Comparison of ENCODE assay signal across 20 cellular contexts in genomic region chr12:28987538-28988383, GRCh38.
A peak's percentile ranks its signal among the peaks of the same experiment; 100 is the strongest.
DNase-seq lines count a peak whose midpoint lies in the region; ATAC-seq, FAIRE-seq and TF ChIP-seq lines count a peak whose summit lies in the region.
"Had no signal": no experiment of that assay in that cellular context is flagged by ENCODE, and none has a peak within 500 bp of the region (broad histone marks: within the 10 kb centered on the region; RNA-seq: fewer than 3 reads in every experiment).

No MANE protein-coding gene starts in this region.

- CTCF ChIA-PET in PC-3 (lab: Charles Lee) = interaction anchor here (0.6 kb wide), 2 partner anchors 33 to 1018 kb away, joined by 3 to 4 read pairs; no protein-coding TSS in a partner anchor

- TF ChIP-seq RAD21 in liver (IDR thresholded peaks at IDR 0.05) = no peak

- TF ChIP-seq CTCF in PC-3 (conservative IDR thresholded peaks at IDR 0.05; ENCODE audit: low read depth, low read length) = no peak
- TF ChIP-seq CTCF in choroid plexus epithelial cell (conservative IDR thresholded peaks at IDR 0.05; ENCODE audit: low read depth, low read length) = no peak
- no peak for TF ChIP-seq CTCF in liver (IDR thresholded peaks at IDR 0.05; ENCODE audit: low read depth, low read length, missing input control)
- no peak for TF ChIP-seq CTCF in dorsolateral prefrontal cortex (IDR thresholded peaks at IDR 0.05 in 54 of 56, conservative IDR thresholded peaks at IDR 0.05 in 2 of 56; ENCODE audit: low read depth in 1 of 56, partially characterized antibody in 56 of 56)

- H3K9me3 ChIP-seq in PC-3 (ENCODE audit: low read length) (no peaks in the 10 kb centered on the region), liver (ENCODE audit: control insufficient read depth in 4 of 4, low read length in 3 of 4) (no peaks in the 10 kb centered on the region), small intestine (ENCODE audit: control insufficient read depth, low read depth) (no peaks in the 10 kb centered on the region)
- H3K9me3 ChIP-seq: SJSA1 had no signal

- no peak overlapping the region for H3K4me2 ChIP-seq in PC-3 (ENCODE audit: low read length)

- H3K27ac ChIP-seq in PC-3 (ENCODE audit: low read length) (0 out of 2 replicates have a peak overlapping the region, but pooled peaks have one; percentile 1), liver (ENCODE audit: low read depth in 1 of 2, low read length in 2 of 2) (no peak overlapping the region), small intestine (ENCODE audit: low read depth in 1 of 2, low read length in 1 of 2) (no peak overlapping the region), dorsolateral prefrontal cortex (no peak overlapping the region)
- H3K27ac ChIP-seq: SJSA1 had no signal

- peak overlapping the region; percentile 1; the same call in 1 of the 2 replicates for H2AFZ ChIP-seq in PC-3 (ENCODE audit: low read length)

- no peaks in the 10 kb centered on the region for H3K9me2 ChIP-seq in PC-3 (replicated peaks; ENCODE audit: low read length)

- H3K9ac ChIP-seq in PC-3 (ENCODE audit: low read length) (no peak overlapping the region), liver (ENCODE audit: low read depth in 1 of 2, low read length in 2 of 2) (no peak overlapping the region)

- H3K4me3 ChIP-seq in PC-3 (ENCODE audit: low read length) (no peak overlapping the region), choroid plexus epithelial cell (ENCODE audit: low read depth, low read length) (no peak overlapping the region), liver (ENCODE audit: low read depth in 1 of 3, low read length in 3 of 3) (no peak overlapping the region), small intestine (ENCODE audit: low read depth in 1 of 2, low read length in 2 of 2) (no peak overlapping the region), dorsolateral prefrontal cortex (no peak overlapping the region)
- H3K4me3 ChIP-seq: SJSA1 had no signal

- H3K36me3 ChIP-seq in PC-3 (ENCODE audit: low read depth, low read length) = no peaks in the 10 kb centered on the region
- no peaks in the 10 kb centered on the region for H3K36me3 ChIP-seq in liver (ENCODE audit: control insufficient read depth in 4 of 4, insufficient read depth in 3 of 4, low read depth in 1 of 4, low read length in 3 of 4)
- H3K36me3 ChIP-seq in small intestine (ENCODE audit: control insufficient read depth in 2 of 2, insufficient read depth in 2 of 2, low read length in 2 of 2) = no peaks in the 10 kb centered on the region
- H3K36me3 ChIP-seq: SJSA1 had no signal

- H3K27me3 ChIP-seq in PC-3 (ENCODE audit: low read length) (no peaks in the 10 kb centered on the region), liver (ENCODE audit: control insufficient read depth in 4 of 4, insufficient read depth in 4 of 4, low read length in 3 of 4) (no peaks in the 10 kb centered on the region), small intestine (ENCODE audit: control insufficient read depth in 2 of 2, insufficient read depth in 2 of 2, low read length in 2 of 2) (no peaks in the 10 kb centered on the region), dorsolateral prefrontal cortex (no peaks in the 10 kb centered on the region)
- H3K27me3 ChIP-seq: SJSA1 had no signal

- FAIRE-seq in small intestine (lab: Jason Lieb, UNC) = no peak
- FAIRE-seq: GM12892, H54, HTR-8/SVneo had no signal

- intact Hi-C loops in PC-3 (cut with micrococcal nuclease) (no loop called here), dorsolateral prefrontal cortex (cut with DNase I) (no loop called here)

- POLR2A ChIA-PET in PC-3 (lab: Charles Lee; ENCODE audit: unreplicated experiment) = no interaction called here

- H3F3A ChIP-seq in PC-3 (ENCODE audit: low read length, unreplicated experiment) = no peaks in the 10 kb centered on the region

- ATAC-seq in PC-3 = peak; percentile 52
- ATAC-seq in GM21825 (IDR thresholded peaks at IDR 0.05; ENCODE audit: unreplicated experiment) = no peak
- ATAC-seq in HG03159 (IDR thresholded peaks at IDR 0.05; ENCODE audit: unreplicated experiment) = no peak

- DNase-seq in PC-3 (peak; percentile 53), choroid plexus epithelial cell (ENCODE audit: low read depth) (peak; percentile 13), small intestine (peak; percentile 9), dorsolateral prefrontal cortex (no peak)
- DNase-seq: ACHN; AML-193; COR-L47; DMS153; NCI-H1105; NCI-H1694 treated with DMSO at 0.1 percent for 48 hours; NCI-H446; NK-92 treated with Interleukin-12 subunit alpha and Interleukin-12 subunit beta, amount 100 ng/mL, for 24 hours; RPMI8226 had no signal

- no peaks in the 10 kb centered on the region for H4K20me1 ChIP-seq in PC-3 (ENCODE audit: low read length)

- WGBS in liver = 39% methylated on average over 5 of the region's 5 CpGs
- 26 to 58% (median 38%) methylated on average over 5 of the region's 5 CpGs for WGBS in small intestine, 3 donors

- no TSS peak for BruUV-seq in PC-3 (replicated peaks; lab: Mats Ljungman, UMichigan)

- H3K4me1 ChIP-seq in PC-3 (ENCODE audit: insufficient read depth, low read length) = peaks cover 10% of the 10 kb centered on the region
- H3K4me1 ChIP-seq in liver (ENCODE audit: control insufficient read depth in 4 of 4, insufficient read depth in 4 of 4, low read length in 3 of 4) = peaks cover 0 to 9% (median 3%) of the 10 kb centered on the region in 4 donors
- H3K4me1 ChIP-seq in small intestine (ENCODE audit: control insufficient read depth in 2 of 2, insufficient read depth in 1 of 2, low read depth in 1 of 2, low read length in 1 of 2) = no peaks in the 10 kb centered on the region
- H3K4me1 ChIP-seq: SJSA1 had no signal

- no peaks in the 10 kb centered on the region for H3K79me2 ChIP-seq in PC-3 (ENCODE audit: low read length)

TF ChIP-seq in liver, 16 proteins besides CTCF, POLR2A, EP300 and RAD21:
- TF ChIP-seq RXRA (IDR thresholded peaks at IDR 0.05) (peak in 1 of 2 donors; percentile 13), HNF4A (conservative IDR thresholded peaks at IDR 0.05) (peak; percentile 51 to 55), GABPA (IDR thresholded peaks at IDR 0.05 in 1 of 2, conservative IDR thresholded peaks at IDR 0.05 in 1 of 2) (no peak)

Comparison
In these comparisons a context has a peak if more than half of its experiments do, and no peak if none do; other contexts are left out.
1. DNase-seq: peak in PC-3 (single experiment), choroid plexus epithelial cell (single experiment) and small intestine (single experiment); none in dorsolateral prefrontal cortex (0 of 10).